ENCODE assay signal across 8 cellular contexts in the genomic region with DNA sequence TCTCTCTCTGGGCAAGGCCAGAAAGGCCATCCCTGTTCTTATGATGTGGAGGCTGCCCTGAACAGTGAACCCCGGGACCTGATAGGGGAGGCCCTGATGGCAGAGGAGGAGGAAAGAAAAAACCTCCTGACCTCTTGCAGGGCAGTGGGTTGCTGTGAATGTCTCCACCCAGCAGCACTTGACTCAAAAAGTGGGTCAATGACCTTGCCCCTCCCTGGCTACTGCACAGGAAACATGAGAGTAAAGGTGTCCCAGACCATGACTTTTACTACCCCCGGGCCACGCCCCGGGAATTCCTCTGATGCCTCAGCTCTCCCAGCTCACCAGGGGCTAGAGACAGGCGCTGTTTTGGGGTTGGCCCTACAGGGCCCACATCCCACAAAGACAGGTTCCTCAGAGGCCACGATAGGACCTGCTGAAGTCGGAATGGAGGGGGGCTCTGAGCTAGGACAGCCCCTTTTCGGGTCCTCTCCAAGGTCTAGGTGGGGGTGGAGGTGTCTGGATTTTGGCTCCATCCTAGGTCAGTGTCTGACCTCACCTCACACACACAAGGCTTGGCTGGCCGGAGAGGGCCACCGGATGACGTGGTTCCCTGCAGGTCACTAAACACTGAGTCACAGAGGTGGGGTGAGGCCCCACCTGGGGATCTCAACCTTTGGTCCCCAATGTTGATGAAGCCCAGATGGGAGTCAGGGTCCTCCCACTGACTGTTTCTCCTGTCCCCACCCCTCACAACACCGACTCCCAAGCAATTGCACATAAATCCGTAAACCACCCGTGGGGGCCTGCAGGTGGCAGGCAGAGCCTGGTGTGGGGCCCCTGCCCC. TPM values are rescaled to one million over a fixed set of nuclear protein-coding genes. Genes with fewer than 3 reads are reported as not detected.
DNase-seq lines count a peak whose midpoint lies in the region; ATAC-seq and TF ChIP-seq lines count a peak whose summit lies in the region.

No MANE protein-coding gene starts in this region.

- H3K36me3 ChIP-seq in left ventricle myocardium inferior: peaks cover 9% of the 10 kb centered on the region
- H3K36me3 ChIP-seq in liver (ENCODE audit: control insufficient read depth in 4 of 4, insufficient read depth in 3 of 4, low read depth in 1 of 4, low read length in 3 of 4): no peaks in the 10 kb centered on the region
- peaks cover 0 to 11% of the 10 kb centered on the region in 2 donors for H3K36me3 ChIP-seq in vagina

- peaks cover 95% of the 10 kb centered on the region for H3K4me1 ChIP-seq in left ventricle myocardium inferior
- H3K4me1 ChIP-seq in liver (ENCODE audit: control insufficient read depth in 4 of 4, insufficient read depth in 4 of 4, low read length in 3 of 4): peaks cover 17 to 42% (median 31%) of the 10 kb centered on the region in 4 donors
- H3K4me1 ChIP-seq in vagina: peaks cover 51% of the 10 kb centered on the region

- no peaks in the 10 kb centered on the region for H3K27me3 ChIP-seq in left ventricle myocardium inferior (ENCODE audit: low read depth)
- no peaks in the 10 kb centered on the region for H3K27me3 ChIP-seq in liver (ENCODE audit: control insufficient read depth in 4 of 4, insufficient read depth in 4 of 4, low read length in 3 of 4)
- H3K27me3 ChIP-seq in vagina: no peaks in the 10 kb centered on the region

- H3K9me3 ChIP-seq in left ventricle myocardium inferior (replicated peaks): no peaks in the 10 kb centered on the region
- no peaks in the 10 kb centered on the region for H3K9me3 ChIP-seq in liver (ENCODE audit: control insufficient read depth in 4 of 4, low read length in 3 of 4)
- H3K9me3 ChIP-seq in vagina: no peaks in the 10 kb centered on the region

- H3K27ac ChIP-seq in left ventricle myocardium inferior (replicated peaks) (peak overlapping the region; percentile 100), liver (ENCODE audit: low read depth in 1 of 2, low read length in 2 of 2) (peak overlapping the region in 1 of 2 donors; percentile 31), vagina (peak overlapping the region; percentile 100)

- H3K4me3 ChIP-seq in left ventricle myocardium inferior (peak overlapping the region; percentile 75), liver (ENCODE audit: low read depth in 1 of 3, low read length in 3 of 3) (no peak overlapping the region), vagina (peak overlapping the region in 1 of 2 donors; percentile 62)

- 76% methylated on average over 14 of the region's 14 CpGs for WGBS in liver

- TF ChIP-seq RAD21 in liver (IDR thresholded peaks at IDR 0.05): no peak

- intact Hi-C loops in left ventricle myocardium inferior (cut with micrococcal nuclease): loop anchor here (5.0 kb wide), 1 partner anchor 95 kb away; no protein-coding TSS in a partner anchor
- intact Hi-C loops in Right ventricle myocardium superior (cut with DNase I): loop anchor here (5.0 kb wide), 1 partner anchor 95 kb away; no protein-coding TSS in a partner anchor
- intact Hi-C loops in vagina (cut with DNase I): loop anchor here (5.0 kb wide), 1 partner anchor 95 kb away; no protein-coding TSS in a partner anchor

- no peak for TF ChIP-seq CTCF in left ventricle myocardium inferior (IDR thresholded peaks at IDR 0.05; ENCODE audit: borderline replicate concordance)
- TF ChIP-seq CTCF in liver (IDR thresholded peaks at IDR 0.05; ENCODE audit: low read depth, low read length, missing input control): no peak
- no peak for TF ChIP-seq CTCF in vagina (IDR thresholded peaks at IDR 0.05)

- no peak overlapping the region for H3K9ac ChIP-seq in liver (ENCODE audit: low read depth in 1 of 2, low read length in 2 of 2)

- no peak for TF ChIP-seq POLR2A in vagina (IDR thresholded peaks at IDR 0.05)

- no peak for ATAC-seq in Right ventricle myocardium superior (ENCODE audit: poor library complexity)

- no peak for DNase-seq in left ventricle myocardium inferior
- DNase-seq in Right ventricle myocardium superior: no peak
- DNase-seq in activated CD8-positive, alpha-beta memory T cell treated with anti-CD3 and anti-CD28 coated beads, Interleukin-2, amount 50 U/mL, for 4 hours: peak; percentile 44
- no peak for DNase-seq in vagina (ENCODE audit: extremely low spot score in 2 of 2)
- no peak for DNase-seq in DMS53 (lab: John Stamatoyannopoulos, UW)
- no peak for DNase-seq in stimulated activated naive CD4-positive, alpha-beta T cell treated with Interleukin-2 at 50 U/mL for 16 hours (lab: John Stamatoyannopoulos, UW)
- DNase-seq in NCI-H82 treated with DMSO at 0.1 percent for 48 hours (lab: John Stamatoyannopoulos, UW; ENCODE audit: unreplicated experiment): no peak

TF ChIP-seq in liver, 16 proteins besides CTCF, POLR2A, EP300 and RAD21:
- TF ChIP-seq GABPA (IDR thresholded peaks at IDR 0.05 in 1 of 2, conservative IDR thresholded peaks at IDR 0.05 in 1 of 2) (no peak), RXRA (IDR thresholded peaks at IDR 0.05) (peak; percentile 5 to 29)

RNA-seq across cellular contexts. Expression of gene RHOF, which starts 1.6 kb away (rescaled TPM):
- total RNA-seq in left ventricle myocardium inferior: 44.3 TPM
- total RNA-seq in Right ventricle myocardium superior: 41.8 TPM
- total RNA-seq in liver: 1 to 10 TPM; 5.9 to 7.0 TPM
- 1 to 10 TPM in 1 of 2 donors, under 1 TPM in 1; 0.97 to 1.1 TPM for polyA plus RNA-seq in liver
- 16.5 TPM for total RNA-seq in vagina

RNA-seq across cellular contexts. Expression of gene SETD1B, which starts 11.9 kb away (rescaled TPM):
- total RNA-seq in left ventricle myocardium inferior: 7.9 TPM
- 8.6 TPM for total RNA-seq in Right ventricle myocardium superior
- 1 to 10 TPM; 4.3 to 7.9 TPM for total RNA-seq in liver
- polyA plus RNA-seq in liver: 1 to 10 TPM; 1.8 to 5.8 TPM
- 10.6 TPM for total RNA-seq in vagina
